ENCODE assay signal across 8 cellular contexts in the genomic region with DNA sequence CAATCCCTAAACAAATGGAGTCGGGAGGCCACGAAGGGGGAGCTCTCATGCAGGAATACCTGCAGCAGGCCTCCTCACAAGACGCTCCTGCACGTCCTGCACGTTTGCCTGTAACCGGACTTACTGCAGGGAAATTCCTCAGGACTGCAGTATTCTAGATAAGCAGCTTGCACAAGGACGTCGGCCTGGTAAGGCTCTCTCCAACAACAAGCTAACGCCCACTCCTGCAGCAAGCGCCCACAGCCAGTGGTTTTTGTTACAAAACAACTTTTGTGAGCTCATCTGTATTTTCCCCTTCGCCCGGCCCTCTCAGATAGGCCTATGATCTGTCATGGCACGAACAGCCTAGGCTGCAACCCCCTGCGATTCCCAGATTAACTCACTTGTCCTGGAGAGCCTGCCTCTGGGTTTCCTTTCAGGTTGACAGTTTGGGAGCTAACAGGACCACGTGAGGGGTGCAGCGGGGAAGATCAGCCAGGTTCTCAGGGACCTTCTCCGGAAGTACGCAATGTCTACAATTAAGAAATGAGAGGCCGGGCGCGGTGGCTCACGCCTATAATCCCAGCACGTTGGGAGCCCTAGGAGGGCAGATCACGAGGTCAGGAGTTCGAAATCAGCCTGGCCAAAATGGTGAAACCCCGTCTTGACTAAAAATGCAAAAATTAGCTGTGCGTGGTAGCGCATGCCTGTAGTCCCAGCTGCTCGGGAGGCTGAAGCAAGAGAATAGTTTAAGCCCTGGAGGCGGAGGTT. TPM values are rescaled to one million over a fixed set of nuclear protein-coding genes. Genes with fewer than 3 reads are reported as not detected.
DNase-seq lines count a peak whose midpoint lies in the region; ATAC-seq and TF ChIP-seq lines count a peak whose summit lies in the region.

No MANE protein-coding gene starts in this region.

- BruUV-seq in Calu3 (replicated peaks; lab: Mats Ljungman, UMichigan), result TSS peak; percentile 71

- TF ChIP-seq CTCF in Calu3 (IDR thresholded peaks at IDR 0.05; ENCODE audit: unreplicated experiment), result no peak
- TF ChIP-seq CTCF in NB4 (IDR thresholded peaks at IDR 0.05; ENCODE audit: low read depth, low read length), result no peak
- TF ChIP-seq CTCF in esophagus muscularis mucosa (IDR thresholded peaks at IDR 0.05), result no peak
- no peak for TF ChIP-seq CTCF in nephron progenitor cell (IDR thresholded peaks at IDR 0.05)
- TF ChIP-seq CTCF in thyroid gland (IDR thresholded peaks at IDR 0.05), result no peak

- H3K9me3 ChIP-seq in esophagus muscularis mucosa, result no peaks in the 10 kb centered on the region
- H3K9me3 ChIP-seq in thyroid gland, result no peaks in the 10 kb centered on the region

- TF ChIP-seq EP300 in esophagus muscularis mucosa (IDR thresholded peaks at IDR 0.05), result no peak

- H3K4me3 ChIP-seq in NB4 (ENCODE audit: low read depth, low read length) (peak overlapping the region; percentile 74), esophagus muscularis mucosa (peak overlapping the region; percentile 86 to 99 (median 94)), thyroid gland (replicated peaks in 1 of 3) (peak overlapping the region; percentile 19 to 100 (median 91))

- no peak for ATAC-seq in GM18498 (IDR thresholded peaks at IDR 0.05; ENCODE audit: unreplicated experiment)

- TF ChIP-seq POLR2A in NB4 (IDR thresholded peaks at IDR 0.05; ENCODE audit: extremely low read depth, insufficient read length) (no peak), esophagus muscularis mucosa (IDR thresholded peaks at IDR 0.05; ENCODE audit: low read depth) (no peak), thyroid gland (IDR thresholded peaks at IDR 0.05) (peak in 1 of 2 donors; percentile 24)

- 16% methylated on average over 25 of the region's 30 CpGs for WGBS in esophagus muscularis mucosa
- WGBS in thyroid gland, 2 donors, result 11 to 14% methylated on average over 30 of the region's 30 CpGs

- H3K4me1 Mint-ChIP-seq in Calu3 (ENCODE audit: low read depth, unreplicated experiment), result peaks cover 16% of the 10 kb centered on the region
- H3K4me1 Mint-ChIP-seq in nephron progenitor cell, result peaks cover 39% of the 10 kb centered on the region

- H3K36me3 Mint-ChIP-seq in Calu3 (ENCODE audit: insufficient read depth, unreplicated experiment) (peaks cover 27% of the 10 kb centered on the region), nephron progenitor cell (ENCODE audit: low read depth) (peaks cover 5% of the 10 kb centered on the region)

- H3K4me3 Mint-ChIP-seq in Calu3 (ENCODE audit: low read depth, unreplicated experiment), result peak overlapping the region; percentile 87
- H3K4me3 Mint-ChIP-seq in nephron progenitor cell, result peak overlapping the region; percentile 95

- H3K27me3 Mint-ChIP-seq in Calu3 (ENCODE audit: unreplicated experiment), result peaks cover 13% of the 10 kb centered on the region
- H3K27me3 Mint-ChIP-seq in nephron progenitor cell (ENCODE audit: low read depth, poor library complexity), result peaks cover 4% of the 10 kb centered on the region

- in situ Hi-C loops in ACHN (cut with HindIII; ENCODE audit: low pct_ligation_motif_present, low pct_unique_long_range_greater_than_20kb, low sequenced_read_pairs), result no loop called here

- no peak for DNase-seq in Calu3
- peak; percentile 89 for DNase-seq in NB4 (ENCODE audit: low read depth)
- peak; percentile 40 for DNase-seq in activated T-cell treated with anti-CD3 and anti-CD28 coated beads for 24 hours (ENCODE audit: low read depth)
- no peak for DNase-seq in esophagus muscularis mucosa (ENCODE audit: extremely low spot score)
- DNase-seq in nephron progenitor cell, result peak; percentile 12
- peak; percentile 56 to 69 for DNase-seq in thyroid gland
- DNase-seq in ACHN, result no peak

- H3K36me3 ChIP-seq in esophagus muscularis mucosa (peaks cover 4 to 23% (median 13%) of the 10 kb centered on the region in 4 donors), thyroid gland (peaks cover 0 to 10% of the 10 kb centered on the region in 2 donors)

- H3K4me1 ChIP-seq in esophagus muscularis mucosa (peaks cover 24 to 43% (median 42%) of the 10 kb centered on the region in 4 donors), thyroid gland (peaks cover 31 to 49% of the 10 kb centered on the region in 2 donors)

- no peaks in the 10 kb centered on the region for H3K9me3 Mint-ChIP-seq in Calu3 (ENCODE audit: low read depth, unreplicated experiment)
- H3K9me3 Mint-ChIP-seq in nephron progenitor cell, result no peaks in the 10 kb centered on the region

- intact Hi-C loops in Calu3 (cut with micrococcal nuclease; ENCODE audit: unreplicated experiment), result no loop called here
- intact Hi-C loops in esophagus muscularis mucosa (cut with DNase I), result loop anchor here (2.0 kb wide), 1 partner anchor 40 kb away; a partner anchor contains a TSS
- intact Hi-C loops in thyroid gland (cut with DNase I), result no loop called here

- CTCF ChIA-PET in Calu3 (lab: Charles Lee), result interaction anchor here (0.7 kb wide), 1 partner anchor 292 kb away, joined by 3 read pairs; no protein-coding TSS in a partner anchor

- H3K27me3 ChIP-seq in esophagus muscularis mucosa, result no peaks in the 10 kb centered on the region
- H3K27me3 ChIP-seq in thyroid gland, result no peaks in the 10 kb centered on the region

- peak overlapping the region; percentile 99 to 100 (median 100) for H3K27ac ChIP-seq in esophagus muscularis mucosa (replicated peaks in 1 of 4)
- peak overlapping the region; percentile 100 for H3K27ac ChIP-seq in thyroid gland

- peak overlapping the region; percentile 81 for H3K27ac Mint-ChIP-seq in Calu3 (ENCODE audit: unreplicated experiment)
- H3K27ac Mint-ChIP-seq in nephron progenitor cell, result peak overlapping the region; percentile 93

RNA-seq across cellular contexts. Expression of a gene that starts 0.9 kb away (rescaled TPM):
- 50.0 and 50.3 TPM in 2 replicates for total RNA-seq in Calu3 (2022)
- 10 to 100 TPM; 33.6 to 99.9 (median 74.6) TPM for total RNA-seq in esophagus muscularis mucosa
- 100 to 1,000 TPM in 1 of 4 donors, 10 to 100 TPM in 3; 54.6 to 110 (median 86.4) TPM for total RNA-seq in thyroid gland

RNA-seq across cellular contexts. Expression of a gene that starts 14.4 kb away (rescaled TPM):
- total RNA-seq in Calu3 (2022) (3.5 and 4.7 TPM in 2 replicates), esophagus muscularis mucosa (1 to 10 TPM in 1 of 4 donors, under 1 TPM in 2, not detected in 1; 0.50 to 1.9 (median 0.84) TPM), thyroid gland (1 to 10 TPM; 1.0 to 9.9 (median 5.3) TPM)

RNA-seq across cellular contexts. Expression of a gene that starts 17.6 kb away (rescaled TPM):
- 1.6 and 1.9 TPM in 2 replicates for total RNA-seq in Calu3 (2022)
- 10 to 100 TPM in 3 of 4 donors, 1 to 10 TPM in 1; 3.2 to 19.5 (median 14.0) TPM for total RNA-seq in esophagus muscularis mucosa
- total RNA-seq in thyroid gland, result 1 to 10 TPM in 3 of 4 donors, under 1 TPM in 1; 0.67 to 7.8 (median 3.5) TPM

RNA-seq across cellular contexts. Expression of a gene that starts 39.7 kb away (rescaled TPM):
- 105 and 117 TPM in 2 replicates for total RNA-seq in Calu3 (2022)
- total RNA-seq in esophagus muscularis mucosa, result 100 to 1,000 TPM in 2 of 4 donors, 10 to 100 TPM in 2; 78.7 to 134 (median 112) TPM
- total RNA-seq in thyroid gland, result 100 to 1,000 TPM; 204 to 294 (median 241) TPM

RNA-seq across cellular contexts. Expression of a gene that starts 44.4 kb away (rescaled TPM):
- 24.2 and 24.9 TPM in 2 replicates for total RNA-seq in Calu3 (2022)
- 10 to 100 TPM; 27.2 to 68.9 (median 33.0) TPM for total RNA-seq in esophagus muscularis mucosa
- 10 to 100 TPM; 12.8 to 23.7 (median 15.0) TPM for total RNA-seq in thyroid gland

Comparison
In these comparisons a context has a peak if more than half of its experiments do, and no peak if none do; other contexts are left out.
1. DNase-seq: peak in NB4 (single experiment), activated T-cell treated with anti-CD3 and anti-CD28 coated beads for 24 hours (single experiment), nephron progenitor cell (single experiment) and thyroid gland (2 of 2); none in Calu3 (single experiment), esophagus muscularis mucosa (single experiment) and ACHN (single experiment).
2. Peak in every context shown above with its lines, with median percentiles within 50 percentile points of each other: H3K4me3 ChIP-seq.